ENCODE assay signal across 24 cellular contexts in genomic region chr14:102495482-102496330, GRCh38.
"Had no signal": no experiment of that assay in that cellular context is flagged by ENCODE, and none has a peak within 500 bp of the region (broad histone marks: within the 10 kb centered on the region; RNA-seq: fewer than 3 reads in every experiment).

No MANE protein-coding gene starts in this region.

- ATAC-seq: activated CD8-positive, alpha-beta memory T cell treated with anti-CD3 and anti-CD28 coated beads, Interleukin-2, amount 10 ng/mL, durations not matched to agents 7 days and 5 days; K562 had no signal

- H3K4me3 ChIP-seq: cardiac muscle cell, K562, Peyer's patch, SJSA1 had no signal

- H3K27ac ChIP-seq: brain microvascular endothelial cell, cardiac muscle cell, Peyer's patch, SJSA1 had no signal

- H3K9me3 ChIP-seq: Peyer's patch, SJSA1 had no signal

- H3K27ac Mint-ChIP-seq: activated CD8-positive, alpha-beta memory T cell treated with anti-CD3 and anti-CD28 coated beads, Interleukin-2, amount 10 ng/mL, durations not matched to agents 7 days and 5 days; activated naive CD4-positive, alpha-beta T cell treated with anti-CD3 and anti-CD28 coated beads for 36 hours; activated naive CD8-positive, alpha-beta T cell treated with anti-CD3 and anti-CD28 coated beads for 36 hours; activated T-cell treated with anti-CD3 and anti-CD28 coated beads, Interleukin-2, amount 50 U/mL, for 24 hours; activated T-helper 1 cell treated with anti-CD3 and anti-CD28 coated beads, Interleukin-12 subunit alpha, Interleukin-12 subunit beta, Interleukin-2, Interleukin-4 antibody, amounts not matched to agents 30 ng/mL and 10 ng/mL and 1 ng/mL, durations not matched to agents 14 hours and 24 hours and 36 hours; T-helper 1 cell treated with Interleukin-12 subunit alpha and Interleukin-12 subunit beta and Interleukin-4 antibody, amounts not matched to agents 30 μg/mL and 1 μg/mL, for 36 hours had no signal

- H3K4me1 ChIP-seq: Peyer's patch had no signal

- H3K4me3 Mint-ChIP-seq: activated CD8-positive, alpha-beta memory T cell treated with anti-CD3 and anti-CD28 coated beads, Interleukin-2, amount 10 ng/mL, durations not matched to agents 7 days and 5 days; activated naive CD4-positive, alpha-beta T cell treated with anti-CD3 and anti-CD28 coated beads for 36 hours; activated naive CD8-positive, alpha-beta T cell treated with anti-CD3 and anti-CD28 coated beads for 36 hours; activated T-cell treated with anti-CD3 and anti-CD28 coated beads, Interleukin-2, amount 50 U/mL, for 24 hours; activated T-helper 1 cell treated with anti-CD3 and anti-CD28 coated beads, Interleukin-12 subunit alpha, Interleukin-12 subunit beta, Interleukin-2, Interleukin-4 antibody, amounts not matched to agents 30 ng/mL and 10 ng/mL and 1 ng/mL, durations not matched to agents 14 hours and 24 hours and 36 hours; T-helper 1 cell treated with Interleukin-12 subunit alpha and Interleukin-12 subunit beta and Interleukin-4 antibody, amounts not matched to agents 30 μg/mL and 1 μg/mL, for 36 hours had no signal

- DNase-seq: activated CD4-positive, alpha-beta T cell treated with anti-CD3 and anti-CD28 coated beads for 48 hours; activated CD4-positive, alpha-beta T cell treated with anti-CD3 and anti-CD28 coated beads, Interleukin-2, amount 50 U/mL, for 4 hours; activated CD4-positive, CD25-positive, alpha-beta regulatory T cell treated with anti-CD3 and anti-CD28 coated beads, Interleukin-2, amount 50 U/mL, for 72 hours; activated CD8-positive, alpha-beta memory T cell treated with anti-CD3 and anti-CD28 coated beads, Interleukin-2, amount 10 ng/mL, durations not matched to agents 7 days and 5 days; activated effector memory CD4-positive, alpha-beta T cell treated with anti-CD3 and anti-CD28 coated beads, Interleukin-2, amount 50 U/mL, for 16 hours; activated naive CD4-positive, alpha-beta T cell treated with anti-CD3 and anti-CD28 coated beads for 36 hours; activated naive CD8-positive, alpha-beta T cell treated with anti-CD3 and anti-CD28 coated beads for 36 hours; activated T-cell treated with anti-CD3 and anti-CD28 coated beads, Interleukin-2, amount 50 U/mL, for 24 hours; brain microvascular endothelial cell; Karpas-422; MM.1S; NCI-H1105; NCI-H1436 treated with DMSO at 0.1 percent for 48 hours; NCI-H187; NCI-H2081; NCI-H446; NCI-H524; SHP77 had no signal

- H3K27me3 ChIP-seq: brain microvascular endothelial cell, cardiac muscle cell, Peyer's patch, SJSA1 had no signal

- H3K27me3 Mint-ChIP-seq: activated CD8-positive, alpha-beta memory T cell treated with anti-CD3 and anti-CD28 coated beads, Interleukin-2, amount 10 ng/mL, durations not matched to agents 7 days and 5 days; activated naive CD8-positive, alpha-beta T cell treated with anti-CD3 and anti-CD28 coated beads for 36 hours; activated T-cell treated with anti-CD3 and anti-CD28 coated beads, Interleukin-2, amount 50 U/mL, for 24 hours had no signal

- H3K36me3 ChIP-seq: cardiac muscle cell had no signal

- H3K9me3 Mint-ChIP-seq: activated naive CD4-positive, alpha-beta T cell treated with anti-CD3 and anti-CD28 coated beads for 36 hours; activated naive CD8-positive, alpha-beta T cell treated with anti-CD3 and anti-CD28 coated beads for 36 hours; activated T-cell treated with anti-CD3 and anti-CD28 coated beads, Interleukin-2, amount 50 U/mL, for 24 hours; activated T-helper 1 cell treated with anti-CD3 and anti-CD28 coated beads, Interleukin-12 subunit alpha, Interleukin-12 subunit beta, Interleukin-2, Interleukin-4 antibody, amounts not matched to agents 30 ng/mL and 10 ng/mL and 1 ng/mL, durations not matched to agents 14 hours and 24 hours and 36 hours; T-helper 1 cell treated with Interleukin-12 subunit alpha and Interleukin-12 subunit beta and Interleukin-4 antibody, amounts not matched to agents 30 μg/mL and 1 μg/mL, for 36 hours had no signal
